17 cellular contexts compared by ENCODE assay signal in the genomic region with DNA sequence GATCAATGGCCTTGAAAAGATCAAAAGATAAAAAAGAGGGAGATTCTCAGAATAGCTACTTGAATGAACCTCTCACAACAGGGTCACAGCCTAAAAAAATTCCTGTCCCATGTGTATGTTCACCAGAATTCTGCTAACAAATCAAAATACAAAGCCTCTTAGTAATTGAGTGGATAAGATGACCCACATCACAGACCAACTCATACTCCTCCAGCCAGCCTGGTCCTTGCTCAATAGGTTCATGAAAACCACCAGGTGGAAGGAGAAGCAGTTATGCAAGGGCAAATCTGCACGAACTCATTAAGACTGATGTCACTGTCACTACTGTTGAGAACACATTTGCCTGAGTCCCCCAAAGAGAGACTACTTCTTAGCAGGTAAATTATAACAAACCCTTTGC. TPM values are rescaled to one million over a fixed set of nuclear protein-coding genes. Genes with fewer than 3 reads are reported as not detected.
A peak's percentile ranks its signal among the peaks of the same experiment; 100 is the strongest.
DNase-seq lines count a peak whose midpoint lies in the region; ATAC-seq, FAIRE-seq and TF ChIP-seq lines count a peak whose summit lies in the region.
"Had no signal": no experiment of that assay in that cellular context is flagged by ENCODE, and none has a peak within 500 bp of the region (broad histone marks: within the 10 kb centered on the region; RNA-seq: fewer than 3 reads in every experiment).

No MANE protein-coding gene starts in this region.

- no peak for ATAC-seq in HG03045 (IDR thresholded peaks at IDR 0.05; ENCODE audit: unreplicated experiment)
- ATAC-seq: activated CD4-positive, CD25-positive, alpha-beta regulatory T cell treated with anti-CD3 and anti-CD28 coated beads, Interleukin-2, amount 50 U/mL, for 24 hours; body of pancreas; gastroesophageal sphincter; sciatic nerve; stimulated activated naive B cell treated with anti-CD40 and anti-IgM and Interleukin-4, amounts not matched to agents 10 μg/mL and 1 μg/mL and 100 μg/mL, for 72 hours had no signal

- DNase-seq in ELR (ENCODE audit: low read depth) (peak; percentile 27), NB4 (ENCODE audit: low read depth) (peak; percentile 49), bronchial epithelial cell (ENCODE audit: low read depth) (peak; percentile 44), non-pigmented ciliary epithelial cell (ENCODE audit: low read depth) (peak; percentile 24), C1 segment of cervical spinal cord (lab: John Stamatoyannopoulos, UW) (no peak), pons (ENCODE audit: low spot score) (no peak)
- DNase-seq in activated CD4-positive, alpha-beta T cell treated with anti-CD3 and anti-CD28 coated beads for 4 hours = no peak
- DNase-seq: body of pancreas; Kasumi-1; NCI-H82; stimulated activated naive B cell treated with anti-CD40 and anti-IgM and Interleukin-4, amounts not matched to agents 10 μg/mL and 1 μg/mL and 100 μg/mL, for 72 hours; tibial artery had no signal

- H3K27me3 ChIP-seq in bronchial epithelial cell (ENCODE audit: control insufficient read depth, insufficient read depth, low read length) = no peaks in the 10 kb centered on the region
- H3K27me3 ChIP-seq: body of pancreas, gastroesophageal sphincter, tibial artery had no signal

- TF ChIP-seq CTCF in NB4 (IDR thresholded peaks at IDR 0.05; ENCODE audit: low read depth, low read length) (no peak), bronchial epithelial cell (IDR thresholded peaks at IDR 0.05; ENCODE audit: insufficient read depth, low read length, severe bottlenecking) (no peak)

- H3K4me3 ChIP-seq in NB4 (ENCODE audit: low read depth, low read length) = no peak overlapping the region
- H3K4me3 ChIP-seq in bronchial epithelial cell (ENCODE audit: low read depth, low read length) = no peak overlapping the region
- H3K4me3 ChIP-seq: body of pancreas, gastroesophageal sphincter, tibial artery had no signal

- no peak for TF ChIP-seq POLR2A in NB4 (IDR thresholded peaks at IDR 0.05; ENCODE audit: extremely low read depth, insufficient read length)

- no peaks in the 10 kb centered on the region for H3K36me3 ChIP-seq in bronchial epithelial cell (ENCODE audit: control insufficient read depth, insufficient read depth, low read length)
- H3K36me3 ChIP-seq: gastroesophageal sphincter, tibial artery had no signal

- no peak for FAIRE-seq in bronchial epithelial cell (lab: Jason Lieb, UNC)
- FAIRE-seq: GM18507 had no signal

RNA-seq across cellular contexts. Expression of gene WDFY3, which starts 21.5 kb away (rescaled TPM):
- total RNA-seq in bronchial epithelial cell = 33.2 and 50.4 TPM in 2 replicates

Comparison
In these comparisons a context has a peak if more than half of its experiments do, and no peak if none do; other contexts are left out.
1. DNase-seq: peak in ELR (single experiment), NB4 (single experiment), bronchial epithelial cell (single experiment) and non-pigmented ciliary epithelial cell (single experiment); none in activated CD4-positive, alpha-beta T cell treated with anti-CD3 and anti-CD28 coated beads for 4 hours (0 of 2), C1 segment of cervical spinal cord (0 of 14) and pons (single experiment).